10 cellular contexts compared by ENCODE assay signal in genomic region chr16:64416232-64417010, GRCh38.
DNase-seq lines count a peak whose midpoint lies in the region; ATAC-seq and TF ChIP-seq lines count a peak whose summit lies in the region.
"Had no signal": no experiment of that assay in that cellular context is flagged by ENCODE, and none has a peak within 500 bp of the region (broad histone marks: within the 10 kb centered on the region; RNA-seq: fewer than 3 reads in every experiment).

No MANE protein-coding gene starts in this region.

- no CpG with 5 or more reads among the region's 3 CpGs for WGBS in neuronal stem cell (ENCODE audit: extremely low coverage in 2 of 2, insufficient read length in 2 of 2, insufficient replicate concordance in 1 of 2), 2 donors

- peak overlapping the region; percentile 73 for H2AFZ ChIP-seq in neuronal stem cell (ENCODE audit: low read length)

- H3K4me3 ChIP-seq in cardiac fibroblast (replicated peaks in 1 of 2; ENCODE audit: low read depth in 2 of 2, low read length in 2 of 2) (peak overlapping the region in 1 of 2 donors; percentile 22), neuronal stem cell (ENCODE audit: low read length in 2 of 2) (no peak overlapping the region), H7 (ENCODE audit: insufficient read depth, low read depth, low read length) (no peak overlapping the region)

- H2BK120ac ChIP-seq in neuronal stem cell (ENCODE audit: low read depth, low read length): no peak overlapping the region

- no peak overlapping the region for H3K4ac ChIP-seq in neuronal stem cell (ENCODE audit: low read length)

- no peak overlapping the region for H2BK5ac ChIP-seq in neuronal stem cell (ENCODE audit: low read length)

- no peak for ATAC-seq in HG03457 (IDR thresholded peaks at IDR 0.05; ENCODE audit: unreplicated experiment)
- no peak for ATAC-seq in HG03521 (IDR thresholded peaks at IDR 0.05; ENCODE audit: unreplicated experiment)
- ATAC-seq: natural killer cell had no signal

- H3K14ac ChIP-seq in neuronal stem cell (ENCODE audit: low read length): no peak overlapping the region

- H2AK5ac ChIP-seq in neuronal stem cell (ENCODE audit: low read depth, low read length): no peak overlapping the region

- H3K9me3 ChIP-seq in neuronal stem cell (replicated peaks in 1 of 2; ENCODE audit: control insufficient read depth in 2 of 2, insufficient read depth in 1 of 2, low read depth in 1 of 2, low read length in 2 of 2): no peaks in the 10 kb centered on the region

- H4K91ac ChIP-seq in neuronal stem cell (ENCODE audit: low read depth, low read length, poor library complexity): no peak overlapping the region

- DNase-seq in DMS 273 (lab: John Stamatoyannopoulos, UW; ENCODE audit: unreplicated experiment) (peak; percentile 60), NAMALWA (ENCODE audit: low spot score) (peak; percentile 10), cardiac fibroblast (ENCODE audit: low read depth in 2 of 2) (peak; percentile 48 to 71), neuronal stem cell (ENCODE audit: low spot score) (no peak), NCI-H1417 treated with DMSO at 0.1 percent for 48 hours (lab: John Stamatoyannopoulos, UW) (no peak), H7 (no peak)
- DNase-seq: natural killer cell, SHP77 treated with DMSO at 0.1 percent for 48 hours had no signal

- no peak overlapping the region for H2BK15ac ChIP-seq in neuronal stem cell (ENCODE audit: low read length)

- no peaks in the 10 kb centered on the region for H3K36me3 ChIP-seq in neuronal stem cell (replicated peaks in 1 of 2; ENCODE audit: control insufficient read depth in 2 of 2, insufficient read depth in 2 of 2, low read length in 2 of 2)
- H3K36me3 ChIP-seq in H7 (replicated peaks; ENCODE audit: control insufficient read depth, insufficient read depth, low read length): no peaks in the 10 kb centered on the region

- TF ChIP-seq CTCF in cardiac fibroblast (IDR thresholded peaks at IDR 0.05; ENCODE audit: low read depth, low read length): no peak

- no peak overlapping the region for H3K23ac ChIP-seq in neuronal stem cell (ENCODE audit: low read depth, low read length, poor library complexity)

- H3K79me1 ChIP-seq in neuronal stem cell (ENCODE audit: low read depth, low read length): no peaks in the 10 kb centered on the region

- H2BK12ac ChIP-seq in neuronal stem cell (ENCODE audit: low read length): no peak overlapping the region

- H3K27me3 ChIP-seq in neuronal stem cell (ENCODE audit: control insufficient read depth in 3 of 3, insufficient read depth in 3 of 3, low read depth in 1 of 3, low read length in 3 of 3) (no peaks in the 10 kb centered on the region), H7 (ENCODE audit: control insufficient read depth, insufficient read depth, low read length) (no peaks in the 10 kb centered on the region)

- H4K8ac ChIP-seq in neuronal stem cell (ENCODE audit: low read depth, low read length): no peak overlapping the region

- H3K27ac ChIP-seq in neuronal stem cell (replicated peaks; ENCODE audit: low read length): no peak overlapping the region

- H3K9ac ChIP-seq in neuronal stem cell (ENCODE audit: low read depth, low read length, poor library complexity): no peak overlapping the region

- H3K4me2 ChIP-seq in neuronal stem cell (ENCODE audit: insufficient read depth, low read length, poor library complexity, severe bottlenecking): no peak overlapping the region

- H3K4me1 ChIP-seq in neuronal stem cell (ENCODE audit: control insufficient read depth in 2 of 2, insufficient read depth in 1 of 2, low read depth in 1 of 2, low read length in 2 of 2): peaks cover 0 to 3% of the 10 kb centered on the region in 2 donors

- no peak overlapping the region for H3K18ac ChIP-seq in neuronal stem cell (ENCODE audit: low read length)

Comparison
In these comparisons a context has a peak if more than half of its experiments do, and no peak if none do; other contexts are left out.
1. DNase-seq: peak in DMS 273 (single experiment), NAMALWA (single experiment) and cardiac fibroblast (2 of 2); none in neuronal stem cell (single experiment), NCI-H1417 treated with DMSO at 0.1 percent for 48 hours (single experiment) and H7 (single experiment).